Comparison of ENCODE assay signal across 8 cellular contexts in genomic region chr17:4944554-4945175, GRCh38. TPM values are rescaled to one million over a fixed set of nuclear protein-coding genes. Genes with fewer than 3 reads are reported as not detected.
A peak's percentile ranks its signal among the peaks of the same experiment; 100 is the strongest.
DNase-seq lines count a peak whose midpoint lies in the region; ATAC-seq and TF ChIP-seq lines count a peak whose summit lies in the region.

No MANE protein-coding gene starts in this region.

- H3K79me2 ChIP-seq in MM.1S (ENCODE audit: low read length) = peaks cover 81% of the 10 kb centered on the region

- H3K9ac ChIP-seq in MM.1S (ENCODE audit: low read length) = no peak overlapping the region; the same call in 1 of the 2 replicates

- peak overlapping the region; percentile 95; the same call in 1 of the 2 replicates for H3K4me2 ChIP-seq in MM.1S (ENCODE audit: low read depth, low read length)

- no peak for TF ChIP-seq CTCF in AG04450 (IDR thresholded peaks at IDR 0.05; ENCODE audit: low read depth, low read length)
- TF ChIP-seq CTCF in MM.1S (IDR thresholded peaks at IDR 0.05; ENCODE audit: low read length) = no peak
- TF ChIP-seq CTCF in brain (conservative IDR thresholded peaks at IDR 0.05) = no peak

- DNase-seq in AG04450 (ENCODE audit: low read depth, low spot score) (no peak), MM.1S (no peak), cerebellar nuclear complex (lab: John Stamatoyannopoulos, UW) (no peak), NOMO-1 treated with DMSO at 0.1 percent for 48 hours (lab: John Stamatoyannopoulos, UW; ENCODE audit: unreplicated experiment) (no peak)
- DNase-seq in naive thymus-derived CD4-positive, alpha-beta T cell = no peak

- no peaks in the 10 kb centered on the region for H3K9me3 Mint-ChIP-seq in brain
- H3K9me3 Mint-ChIP-seq in naive thymus-derived CD4-positive, alpha-beta T cell = peaks cover 0 to 6% (median 0%) of the 10 kb centered on the region in 11 donors

- H4K20me1 ChIP-seq in MM.1S (ENCODE audit: insufficient read depth, low read length) = peaks cover 28% of the 10 kb centered on the region

- H3K9me2 ChIP-seq in MM.1S (replicated peaks; ENCODE audit: insufficient read depth, low read length) = no peaks in the 10 kb centered on the region

- H3K4me3 Mint-ChIP-seq in brain = peak overlapping the region in 3 of 5 experiments; percentile 25 to 91 (median 37)
- H3K4me3 Mint-ChIP-seq in naive thymus-derived CD4-positive, alpha-beta T cell = peak overlapping the region; percentile 86 to 100 (median 96)

- H3F3A ChIP-seq in MM.1S (ENCODE audit: insufficient read depth, low read length) = peaks cover 80% of the 10 kb centered on the region

- H3K27ac ChIP-seq in AG04450 (ENCODE audit: low read depth, low read length) (peak overlapping the region; percentile 82), MM.1S (ENCODE audit: low read length) (peak overlapping the region; percentile 55; the same call in 1 of the 2 replicates)
- peak overlapping the region; percentile 89 for H3K27ac ChIP-seq in naive thymus-derived CD4-positive, alpha-beta T cell (ENCODE audit: low read depth, low read length)

- H3K36me3 ChIP-seq in MM.1S (replicated peaks; ENCODE audit: insufficient read depth, low read length) = no peaks in the 10 kb centered on the region
- peaks cover 14 to 50% (median 16%) of the 10 kb centered on the region in 3 experiments for H3K36me3 ChIP-seq in naive thymus-derived CD4-positive, alpha-beta T cell (ENCODE audit: control insufficient read depth in 2 of 3, insufficient read depth in 3 of 3, low read length in 3 of 3)

- POLR2A ChIA-PET in AG04450 (lab: Yijun Ruan, JAX) = interaction anchor here (1.3 to 9.1 kb wide), 2 partner anchors 9 to 23 kb away, joined by 3 to 128 read pairs; partner anchors contain the start of gene SPAG7
- POLR2A ChIA-PET in naive thymus-derived CD4-positive, alpha-beta T cell (lab: Charles Lee) = interaction anchor here (0.6 to 13.0 kb wide), 7 partner anchors 9 to 53 kb away, joined by 3 to 278 read pairs (median 5); partner anchors contain the start of genes INCA1, KIF1C and SPAG7

- H2AFZ ChIP-seq in MM.1S (ENCODE audit: low read length) = no peak overlapping the region

- peaks cover 9% of the 10 kb centered on the region for H3K27me3 Mint-ChIP-seq in brain
- peaks cover 0 to 2% (median 0%) of the 10 kb centered on the region in 5 donors for H3K27me3 Mint-ChIP-seq in naive thymus-derived CD4-positive, alpha-beta T cell

- peak overlapping the region in 3 of 5 experiments; percentile 38 to 95 (median 92) for H3K27ac Mint-ChIP-seq in brain
- peak overlapping the region; percentile 68 to 98 (median 93) for H3K27ac Mint-ChIP-seq in naive thymus-derived CD4-positive, alpha-beta T cell

- intact Hi-C loops in naive thymus-derived CD4-positive, alpha-beta T cell (cut with micrococcal nuclease) = loop anchor here (1.0 to 10.0 kb wide), 5 partner anchors 23 to 1710 kb away; partner anchors contain the start of genes ZNF594 (in 2 of the 2), C17orf100 (in 1 of the 2), MED31 (in 1 of the 2) and MINK1 (in 1 of the 2)

- peaks cover 46% of the 10 kb centered on the region for H3K4me1 Mint-ChIP-seq in brain
- peaks cover 55 to 68% (median 62%) of the 10 kb centered on the region in 7 donors for H3K4me1 Mint-ChIP-seq in naive thymus-derived CD4-positive, alpha-beta T cell

- CTCF ChIA-PET in AG04450 (lab: Charles Lee) = interaction anchor here (0.9 to 1.1 kb wide), 2 partner anchors 36 to 43 kb away, joined by 3 to 4 read pairs; partner anchors contain the start of gene CAMTA2
- CTCF ChIA-PET in naive thymus-derived CD4-positive, alpha-beta T cell (lab: Charles Lee) = interaction anchor here (0.7 to 2.1 kb wide), 2 partner anchors 23 to 45 kb away, joined by 3 to 9 read pairs; partner anchors contain the start of gene SPAG7

- peak overlapping the region; percentile 99 for H3K4me3 ChIP-seq in AG04450 (ENCODE audit: low read depth, low read length)
- H3K4me3 ChIP-seq in MM.1S (ENCODE audit: low read length) = no peak overlapping the region
- H3K4me3 ChIP-seq in naive thymus-derived CD4-positive, alpha-beta T cell (ENCODE audit: low read length) = peak overlapping the region; percentile 56

- peaks cover 35% of the 10 kb centered on the region for H3K4me1 ChIP-seq in MM.1S (ENCODE audit: low read length)
- peaks cover 50 to 51% of the 10 kb centered on the region in 2 donors for H3K4me1 ChIP-seq in naive thymus-derived CD4-positive, alpha-beta T cell (ENCODE audit: control insufficient read depth in 2 of 2, insufficient read depth in 2 of 2, low read length in 2 of 2)

- H3K36me3 Mint-ChIP-seq in brain = peaks cover 40% of the 10 kb centered on the region
- peaks cover 5 to 65% (median 42%) of the 10 kb centered on the region in 5 donors for H3K36me3 Mint-ChIP-seq in naive thymus-derived CD4-positive, alpha-beta T cell

- peaks cover 3% of the 10 kb centered on the region; the same call in 1 of the 2 replicates for H3K9me3 ChIP-seq in AG04450 (ENCODE audit: control insufficient read depth, insufficient read depth, low read length)
- H3K9me3 ChIP-seq in MM.1S (replicated peaks; ENCODE audit: insufficient read depth, low read length) = no peaks in the 10 kb centered on the region
- no peaks in the 10 kb centered on the region for H3K9me3 ChIP-seq in naive thymus-derived CD4-positive, alpha-beta T cell (ENCODE audit: control insufficient read depth in 2 of 3, low read length in 3 of 3)

- no peaks in the 10 kb centered on the region for H3K27me3 ChIP-seq in AG04450 (ENCODE audit: control insufficient read depth, insufficient read depth, low read length)
- no peaks in the 10 kb centered on the region for H3K27me3 ChIP-seq in MM.1S (replicated peaks; ENCODE audit: insufficient read depth, low read length)
- no peaks in the 10 kb centered on the region for H3K27me3 ChIP-seq in naive thymus-derived CD4-positive, alpha-beta T cell (ENCODE audit: control insufficient read depth in 2 of 2, insufficient read depth in 2 of 2, low read length in 2 of 2)

- no peak for ATAC-seq in naive thymus-derived CD4-positive, alpha-beta T cell
- no peak for ATAC-seq in GM18909 (IDR thresholded peaks at IDR 0.05; ENCODE audit: poor library complexity, unreplicated experiment)
- ATAC-seq in HG02970 (IDR thresholded peaks at IDR 0.05; ENCODE audit: low FRiP score, unreplicated experiment) = no peak

RNA-seq across cellular contexts. Expression of gene PFN1, which starts 3.7 kb away (rescaled TPM):
- 1,141 and 1,329 TPM in 2 replicates for polyA plus RNA-seq in AG04450 (2011; rRNA removed)
- polyA minus RNA-seq in AG04450 (2011; rRNA and poly(A)+ RNA removed) = 784 and 887 TPM in 2 replicates
- polyA plus RNA-seq in brain (ENCODE audit: insufficient read depth, low read depth, low replicate concordance) = 473 TPM
- 1,000 to 10,000 TPM in 1 of 5 experiments, 100 to 1,000 TPM in 4; 430 to 2,132 (median 445) TPM for total RNA-seq in naive thymus-derived CD4-positive, alpha-beta T cell
- polyA plus RNA-seq in naive thymus-derived CD4-positive, alpha-beta T cell = 1,000 to 10,000 TPM; 1,617 to 1,727 TPM

RNA-seq across cellular contexts. Expression of gene RNF167, which starts 4.6 kb away (rescaled TPM):
- polyA plus RNA-seq in AG04450 (2011; rRNA removed) (63.1 and 64.3 TPM in 2 replicates), brain (ENCODE audit: insufficient read depth, low read depth, low replicate concordance) (268 TPM)
- polyA minus RNA-seq in AG04450 (2011; rRNA and poly(A)+ RNA removed) = 59.1 and 74.8 TPM in 2 replicates
- 100 to 1,000 TPM in 4 of 5 experiments, 10 to 100 TPM in 1; 97.3 to 248 (median 148) TPM for total RNA-seq in naive thymus-derived CD4-positive, alpha-beta T cell
- polyA plus RNA-seq in naive thymus-derived CD4-positive, alpha-beta T cell = 10 to 100 TPM; 25.3 to 28.0 TPM

RNA-seq across cellular contexts. Expression of gene SLC25A11, which starts 4.8 kb away (rescaled TPM):
- polyA plus RNA-seq in AG04450 (2011; rRNA removed) (44.7 and 50.0 TPM in 2 replicates), brain (ENCODE audit: insufficient read depth, low read depth, low replicate concordance) (120 TPM)
- 33.0 and 50.2 TPM in 2 replicates for polyA minus RNA-seq in AG04450 (2011; rRNA and poly(A)+ RNA removed)
- 10 to 100 TPM; 27.0 to 82.6 (median 44.1) TPM for total RNA-seq in naive thymus-derived CD4-positive, alpha-beta T cell
- polyA plus RNA-seq in naive thymus-derived CD4-positive, alpha-beta T cell = 10 to 100 TPM; 57.8 to 86.8 TPM

RNA-seq across cellular contexts. Expression of gene ENO3, which starts 6.3 kb away (rescaled TPM):
- 2.3 and 3.2 TPM in 2 replicates for polyA plus RNA-seq in AG04450 (2011; rRNA removed)
- polyA minus RNA-seq in AG04450 (2011; rRNA and poly(A)+ RNA removed) = 2.1 and 2.6 TPM in 2 replicates
- 5.5 TPM for polyA plus RNA-seq in brain (ENCODE audit: insufficient read depth, low read depth, low replicate concordance)
- 10 to 100 TPM; 21.5 to 56.3 (median 31.8) TPM for total RNA-seq in naive thymus-derived CD4-positive, alpha-beta T cell
- 1 to 10 TPM in 1 of 2 donors, under 1 TPM in 1; 0.87 to 1.8 TPM for polyA plus RNA-seq in naive thymus-derived CD4-positive, alpha-beta T cell

RNA-seq across cellular contexts. Expression of gene GP1BA, which starts 12.6 kb away (rescaled TPM):
- polyA plus RNA-seq in AG04450 (2011; rRNA removed) (not detected in 2 replicates), brain (ENCODE audit: insufficient read depth, low read depth, low replicate concordance) (not detected)
- polyA minus RNA-seq in AG04450 (2011; rRNA and poly(A)+ RNA removed) = not detected in 2 replicates
- total RNA-seq in naive thymus-derived CD4-positive, alpha-beta T cell = 1 to 10 TPM in 1 of 5 experiments, not detected in 4; 1.6 TPM
- not detected for polyA plus RNA-seq in naive thymus-derived CD4-positive, alpha-beta T cell
